ENCODE assay signal across 23 cellular contexts in the genomic region with DNA sequence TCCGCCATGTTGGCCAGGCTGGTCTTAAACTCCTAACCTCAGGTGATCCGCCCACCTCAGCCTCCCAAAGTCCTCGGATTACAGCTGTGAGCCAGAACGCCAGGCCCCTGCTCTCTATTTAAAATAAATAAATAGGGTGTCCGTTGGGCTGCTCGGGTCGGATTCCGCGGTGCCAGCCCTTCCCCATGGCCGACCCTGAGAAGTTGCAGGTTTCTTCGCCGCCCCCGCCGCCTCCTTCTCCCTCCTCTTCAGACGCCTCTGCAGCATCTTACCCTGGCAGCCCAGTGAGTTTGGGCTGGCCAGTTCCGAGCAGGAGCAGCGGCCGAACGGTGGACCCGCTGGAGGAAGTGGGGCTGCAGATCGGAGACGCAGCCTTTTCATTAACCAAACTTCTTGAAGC. TPM values are rescaled to one million over a fixed set of nuclear protein-coding genes. Genes with fewer than 3 reads are reported as not detected.
"Had no signal": no experiment of that assay in that cellular context is flagged by ENCODE, and none has a peak within 500 bp of the region (broad histone marks: within the 10 kb centered on the region; RNA-seq: fewer than 3 reads in every experiment).

No MANE protein-coding gene starts in this region.

- H3K9me3 ChIP-seq: breast epithelium had no signal

- H3K36me3 ChIP-seq: breast epithelium had no signal

- H3K4me3 ChIP-seq: breast epithelium, PC-9 had no signal

- H3K27me3 Mint-ChIP-seq: activated CD4-positive, alpha-beta T cell treated with anti-CD3 and anti-CD28 coated beads for 36 hours; activated CD8-positive, alpha-beta T cell treated with anti-CD3 and anti-CD28 coated beads for 36 hours; activated naive CD4-positive, alpha-beta T cell treated with anti-CD3 and anti-CD28 coated beads, Interleukin-2, amount 50 U/mL, for 24 hours; T-helper 17 cell had no signal

- ATAC-seq: activated CD4-positive, alpha-beta T cell treated with anti-CD3 and anti-CD28 coated beads for 36 hours; activated CD8-positive, alpha-beta T cell treated with anti-CD3 and anti-CD28 coated beads for 36 hours; activated T-cell treated with anti-CD3 and anti-CD28 coated beads, Interleukin-2, amount 50 U/mL, for 72 hours; T-helper 17 cell had no signal

- H3K4me2 ChIP-seq: PC-9 had no signal

- DNase-seq: activated CD4-positive, alpha-beta T cell treated with anti-CD3 and anti-CD28 coated beads for 36 hours; activated CD4-positive, CD25-positive, alpha-beta regulatory T cell; activated CD8-positive, alpha-beta memory T cell treated with anti-CD3 and anti-CD28 coated beads, Interleukin-2, amount 50 U/mL, for 4 hours; activated CD8-positive, alpha-beta T cell treated with anti-CD3 and anti-CD28 coated beads for 36 hours; activated effector memory CD4-positive, alpha-beta T cell treated with Interleukin-2 at 50 U/mL for 16 hours; activated naive CD4-positive, alpha-beta T cell; activated T-cell treated with anti-CD3 and anti-CD28 coated beads, Interleukin-2, amount 50 U/mL, for 72 hours; aorta; caudate nucleus; Karpas-422; MM.1S; NCI-H1105; NCI-H146; NCI-H187 treated with DMSO at 0.1 percent for 48 hours; NCI-H2081 treated with DMSO at 0.1 percent for 48 hours; NCI-H446; NCI-H524; PC-9; SHP77 treated with DMSO at 0.1 percent for 48 hours; T-helper 17 cell; T-helper 9 cell had no signal

- H2AFZ ChIP-seq: PC-9 had no signal

- H3K27me3 ChIP-seq: breast epithelium had no signal

- H3K27ac Mint-ChIP-seq: activated CD4-positive, alpha-beta T cell treated with anti-CD3 and anti-CD28 coated beads for 36 hours; activated CD8-positive, alpha-beta T cell treated with anti-CD3 and anti-CD28 coated beads for 36 hours; activated naive CD4-positive, alpha-beta T cell treated with anti-CD3 and anti-CD28 coated beads, Interleukin-2, amount 50 U/mL, for 24 hours; activated T-cell treated with anti-CD3 and anti-CD28 coated beads, Interleukin-2, amount 50 U/mL, for 72 hours had no signal

- H3K9me3 Mint-ChIP-seq: activated naive CD4-positive, alpha-beta T cell treated with anti-CD3 and anti-CD28 coated beads, Interleukin-2, amount 50 U/mL, for 24 hours; activated T-cell treated with anti-CD3 and anti-CD28 coated beads, Interleukin-2, amount 50 U/mL, for 72 hours had no signal

- H3K27ac ChIP-seq: breast epithelium, PC-9 had no signal

- H3K4me3 Mint-ChIP-seq: activated CD4-positive, alpha-beta T cell treated with anti-CD3 and anti-CD28 coated beads for 36 hours; activated CD8-positive, alpha-beta T cell treated with anti-CD3 and anti-CD28 coated beads for 36 hours; T-helper 17 cell had no signal

RNA-seq across cellular contexts. Expression of gene RGS11, which starts 44.8 kb away (rescaled TPM):
- total RNA-seq: activated CD8-positive, alpha-beta T cell treated with anti-CD3 and anti-CD28 coated beads for 36 hours; PC-9; T-helper 17 cell had no signal

RNA-seq across cellular contexts. Expression of gene ARHGDIG, which starts 49.4 kb away (rescaled TPM):
- total RNA-seq: activated CD4-positive, alpha-beta T cell treated with anti-CD3 and anti-CD28 coated beads for 36 hours; activated CD8-positive, alpha-beta T cell treated with anti-CD3 and anti-CD28 coated beads for 36 hours; PC-9; T-helper 17 cell had no signal

RNA-seq across cellular contexts. Expression of gene HBQ1, which starts 50.7 kb away (rescaled TPM):
- total RNA-seq: activated T-cell treated with anti-CD3 and anti-CD28 coated beads, Interleukin-2, amount 50 U/mL, for 72 hours; aorta; breast epithelium; PC-9; T-helper 17 cell had no signal
- polyA plus RNA-seq: aorta had no signal
